In genomic region chr2:102444233-102444632, GRCh38 we compare ENCODE assay signal across 9 cellular contexts. TPM values are rescaled to one million over a fixed set of nuclear protein-coding genes. Genes with fewer than 3 reads are reported as not detected.
"Had no signal": no experiment of that assay in that cellular context is flagged by ENCODE, and none has a peak within 500 bp of the region (broad histone marks: within the 10 kb centered on the region; RNA-seq: fewer than 3 reads in every experiment).

No MANE protein-coding gene starts in this region.

- H3K4me3 Mint-ChIP-seq: HFFc6, IgD-negative memory B cell had no signal

- H3K4me1 ChIP-seq: HAP-1 had no signal

- H3K9me3 Mint-ChIP-seq: HFFc6, IgD-negative memory B cell had no signal

- DNase-seq: GOT3, H7, HFFc6 had no signal

- H3K36me3 ChIP-seq: HAP-1 had no signal

- H3K4me3 ChIP-seq: HAP-1 had no signal

- H3K27me3 Mint-ChIP-seq: IgD-negative memory B cell had no signal

- H3K27ac Mint-ChIP-seq: HFFc6, IgD-negative memory B cell had no signal

- H3K27ac ChIP-seq: HL-60 had no signal

- H3K9me3 ChIP-seq: HAP-1 had no signal

- H3K36me3 Mint-ChIP-seq: IgD-negative memory B cell had no signal

RNA-seq across cellular contexts. Expression of gene IL18RAP, which starts 21.3 kb away (rescaled TPM):
- total RNA-seq: H7, HepG2, HFFc6, HT1080 had no signal

RNA-seq across cellular contexts. Expression of gene SLC9A4, which starts 28.8 kb away (rescaled TPM):
- total RNA-seq: H4, H7, HepG2, HT1080 had no signal
- polyA plus RNA-seq: HepG2, IgD-negative memory B cell had no signal
